ENCODE assay signal across 23 cellular contexts in genomic region chr4:89249716-89250361, GRCh38. TPM values are rescaled to one million over a fixed set of nuclear protein-coding genes. Genes with fewer than 3 reads are reported as not detected.
A peak's percentile ranks its signal among the peaks of the same experiment; 100 is the strongest.
DNase-seq lines count a peak whose midpoint lies in the region; ATAC-seq and TF ChIP-seq lines count a peak whose summit lies in the region.
"Had no signal": no experiment of that assay in that cellular context is flagged by ENCODE, and none has a peak within 500 bp of the region (broad histone marks: within the 10 kb centered on the region; RNA-seq: fewer than 3 reads in every experiment).

No MANE protein-coding gene starts in this region.

- peak; percentile 50 for DNase-seq in activated CD4-positive, alpha-beta T cell treated with anti-CD3 and anti-CD28 coated beads, Interleukin-2, amount 10 ng/mL, durations not matched to agents 24 days and 14 days
- no peak for DNase-seq in activated CD4-positive, alpha-beta T cell treated with anti-CD3 and anti-CD28 coated beads, Interleukin-2, amount 50 U/mL, for 1 hour
- DNase-seq in NCI-H2171 (lab: John Stamatoyannopoulos, UW): peak; percentile 4
- DNase-seq in WERI-Rb-1: peak; percentile 37
- peak; percentile 13 to 19 for DNase-seq in thyroid gland
- no peak for DNase-seq in retina
- no peak for DNase-seq in EL
- DNase-seq: activated gamma-delta T cell; amniotic stem cell; CD4-positive, alpha-beta T cell; effector CD4-positive, alpha-beta T cell; H9; left colon; midbrain; NCI-H446 treated with DMSO at 0.1 percent for 48 hours; PC-3; stimulated activated CD4-positive, alpha-beta T cell treated with anti-CD3 and anti-CD28 coated beads, Interleukin-15, amount 100 ng/mL, for 24 hours; transverse colon had no signal

- H3K27me3 ChIP-seq in WERI-Rb-1 (ENCODE audit: insufficient read depth, low read depth, severe bottlenecking): no peaks in the 10 kb centered on the region
- no peaks in the 10 kb centered on the region for H3K27me3 ChIP-seq in thyroid gland
- H3K27me3 ChIP-seq: neural progenitor cell, SJSA1, transverse colon had no signal

- no peaks in the 10 kb centered on the region for H3K27me3 Mint-ChIP-seq in activated CD4-positive, alpha-beta T cell treated with anti-CD3 and anti-CD28 coated beads, Interleukin-2, amount 10 ng/mL, durations not matched to agents 24 days and 14 days
- H3K27me3 Mint-ChIP-seq: CD4-positive, alpha-beta T cell; stimulated activated memory B cell treated with anti-CD40 and anti-IgM and Interleukin-4, amounts not matched to agents 10 μg/mL and 1 μg/mL and 100 μg/mL, for 72 hours had no signal

- H3K36me3 ChIP-seq in WERI-Rb-1 (peaks cover 40% of the 10 kb centered on the region), thyroid gland (no peaks in the 10 kb centered on the region)
- H3K36me3 ChIP-seq: neural progenitor cell, SJSA1, transverse colon had no signal

- H3K27ac ChIP-seq in WERI-Rb-1 (no peak overlapping the region), thyroid gland (no peak overlapping the region)
- H3K27ac ChIP-seq: neural progenitor cell, SJSA1 had no signal

- no peak overlapping the region for H3K27ac Mint-ChIP-seq in activated CD4-positive, alpha-beta T cell treated with anti-CD3 and anti-CD28 coated beads, Interleukin-2, amount 10 ng/mL, durations not matched to agents 24 days and 14 days
- H3K27ac Mint-ChIP-seq: CD4-positive, alpha-beta T cell; neural progenitor cell; stimulated activated memory B cell treated with anti-CD40 and anti-IgM and Interleukin-4, amounts not matched to agents 10 μg/mL and 1 μg/mL and 100 μg/mL, for 72 hours had no signal

- H3K4me1 ChIP-seq in thyroid gland: no peaks in the 10 kb centered on the region
- H3K4me1 ChIP-seq: SJSA1 had no signal

- WGBS in thyroid gland, 2 donors: 63 to 72% methylated on average over 9 to 13 of the region's 13 CpGs

- no peak for TF ChIP-seq POLR2A in thyroid gland (IDR thresholded peaks at IDR 0.05)

- peaks cover 61% of the 10 kb centered on the region for H3K36me3 Mint-ChIP-seq in activated CD4-positive, alpha-beta T cell treated with anti-CD3 and anti-CD28 coated beads, Interleukin-2, amount 10 ng/mL, durations not matched to agents 24 days and 14 days (ENCODE audit: low read depth)
- H3K36me3 Mint-ChIP-seq: neural progenitor cell; stimulated activated memory B cell treated with anti-CD40 and anti-IgM and Interleukin-4, amounts not matched to agents 10 μg/mL and 1 μg/mL and 100 μg/mL, for 72 hours had no signal

- H3K4me1 Mint-ChIP-seq in activated CD4-positive, alpha-beta T cell treated with anti-CD3 and anti-CD28 coated beads, Interleukin-2, amount 10 ng/mL, durations not matched to agents 24 days and 14 days: peaks cover 56% of the 10 kb centered on the region

- intact Hi-C loops in activated CD4-positive, alpha-beta T cell treated with anti-CD3 and anti-CD28 coated beads, Interleukin-2, amount 10 ng/mL, durations not matched to agents 24 days and 14 days (cut with micrococcal nuclease): loop anchor here (10.0 kb wide), 1 partner anchor 185 kb away; no protein-coding TSS in a partner anchor
- intact Hi-C loops in thyroid gland (cut with DNase I): loop anchor here (10.0 kb wide), 1 partner anchor 185 kb away; no protein-coding TSS in a partner anchor

- no peaks in the 10 kb centered on the region for H3K9me3 ChIP-seq in WERI-Rb-1 (ENCODE audit: severe bottlenecking)
- H3K9me3 ChIP-seq in thyroid gland: no peaks in the 10 kb centered on the region
- H3K9me3 ChIP-seq: SJSA1, transverse colon had no signal

- no peak for ATAC-seq in HG03442 (IDR thresholded peaks at IDR 0.05; ENCODE audit: unreplicated experiment)
- ATAC-seq: esophagus mucosa; left colon; PC-3; stimulated activated memory B cell treated with anti-CD40 and anti-IgM and Interleukin-4, amounts not matched to agents 10 μg/mL and 1 μg/mL and 100 μg/mL, for 72 hours had no signal

- no peak overlapping the region for H3K4me3 Mint-ChIP-seq in activated CD4-positive, alpha-beta T cell treated with anti-CD3 and anti-CD28 coated beads, Interleukin-2, amount 10 ng/mL, durations not matched to agents 24 days and 14 days
- H3K4me3 Mint-ChIP-seq: CD4-positive, alpha-beta T cell; H9; neural progenitor cell; stimulated activated memory B cell treated with anti-CD40 and anti-IgM and Interleukin-4, amounts not matched to agents 10 μg/mL and 1 μg/mL and 100 μg/mL, for 72 hours had no signal

- H3K9me3 Mint-ChIP-seq in activated CD4-positive, alpha-beta T cell treated with anti-CD3 and anti-CD28 coated beads, Interleukin-2, amount 10 ng/mL, durations not matched to agents 24 days and 14 days: no peaks in the 10 kb centered on the region
- H3K9me3 Mint-ChIP-seq: H9; neural progenitor cell; stimulated activated memory B cell treated with anti-CD40 and anti-IgM and Interleukin-4, amounts not matched to agents 10 μg/mL and 1 μg/mL and 100 μg/mL, for 72 hours had no signal

- H3K4me3 ChIP-seq in WERI-Rb-1 (ENCODE audit: low read depth, low read length) (no peak overlapping the region), thyroid gland (replicated peaks in 1 of 3) (no peak overlapping the region)
- H3K4me3 ChIP-seq: neural progenitor cell, SJSA1, transverse colon had no signal

- no peak for TF ChIP-seq CTCF in WERI-Rb-1 (IDR thresholded peaks at IDR 0.05; ENCODE audit: low read depth, low read length)
- no peak for TF ChIP-seq CTCF in thyroid gland (IDR thresholded peaks at IDR 0.05)

RNA-seq across cellular contexts. Expression of gene GPRIN3, which starts 57.8 kb away (rescaled TPM):
- total RNA-seq in activated CD4-positive, alpha-beta T cell treated with anti-CD3 and anti-CD28 coated beads, Interleukin-2, amount 10 ng/mL, durations not matched to agents 24 days and 14 days: 26.2 and 26.8 TPM in 2 replicates
- 1 to 10 TPM; 1.2 to 7.5 (median 4.0) TPM for total RNA-seq in thyroid gland
- total RNA-seq: PC-3, SJSA1 had no signal

Comparison
In these comparisons a context has a peak if more than half of its experiments do, and no peak if none do; other contexts are left out.
1. DNase-seq: peak in activated CD4-positive, alpha-beta T cell treated with anti-CD3 and anti-CD28 coated beads, Interleukin-2, amount 10 ng/mL, durations not matched to agents 24 days and 14 days (single experiment), NCI-H2171 (single experiment), WERI-Rb-1 (single experiment) and thyroid gland (2 of 2); none in activated CD4-positive, alpha-beta T cell treated with anti-CD3 and anti-CD28 coated beads, Interleukin-2, amount 50 U/mL, for 1 hour (single experiment), retina (single experiment) and EL (single experiment).